Comparison of ENCODE assay signal across 8 cellular contexts in genomic region chrX:77900688-77901087, GRCh38. TPM values are rescaled to one million over a fixed set of nuclear protein-coding genes. Genes with fewer than 3 reads are reported as not detected.
DNase-seq lines count a peak whose midpoint lies in the region; ATAC-seq, FAIRE-seq and TF ChIP-seq lines count a peak whose summit lies in the region.

No MANE protein-coding gene starts in this region.

- H3K4me1 Mint-ChIP-seq in CD4-positive, alpha-beta T cell (ENCODE audit: low read depth) = peaks cover 28% of the 10 kb centered on the region
- H3K4me1 Mint-ChIP-seq in natural killer cell treated with Interleukin-12 subunit alpha and Interleukin-12 subunit beta and Interleukin-15 and Interleukin-18, amount 100 ng/mL, for 72 hours (ENCODE audit: low read depth in 2 of 2) = peaks cover 4 to 6% of the 10 kb centered on the region in 2 donors

- peak overlapping the region; percentile 95 for H3K4me3 ChIP-seq in NB4 (ENCODE audit: low read depth, low read length)
- H3K4me3 ChIP-seq in choroid plexus epithelial cell (ENCODE audit: low read depth, low read length) = peak overlapping the region; percentile 64

- FAIRE-seq in GM19239 (lab: Jason Lieb, UNC) = no peak

- peak overlapping the region; percentile 95 for H3K4me3 Mint-ChIP-seq in CD4-positive, alpha-beta T cell
- peak overlapping the region; percentile 98 for H3K4me3 Mint-ChIP-seq in natural killer cell treated with Interleukin-12 subunit alpha and Interleukin-12 subunit beta and Interleukin-15 and Interleukin-18, amount 100 ng/mL, for 72 hours

- H3K27ac ChIP-seq in CD4-positive, alpha-beta T cell (ENCODE audit: low read depth, low read length) = peak overlapping the region; percentile 80

- no peaks in the 10 kb centered on the region for H3K9me3 Mint-ChIP-seq in CD4-positive, alpha-beta T cell
- H3K9me3 Mint-ChIP-seq in natural killer cell treated with Interleukin-12 subunit alpha and Interleukin-12 subunit beta and Interleukin-15 and Interleukin-18, amount 100 ng/mL, for 72 hours = no peaks in the 10 kb centered on the region

- POLR2A ChIA-PET in CD4-positive, alpha-beta T cell (lab: Charles Lee) = interaction anchor here (1.3 to 3.0 kb wide), 4 partner anchors 10 to 1207 kb away, joined by 5 to 67 read pairs (median 12); partner anchors contain the start of genes ATP7A and ATRX

- TF ChIP-seq POLR2A in NB4 (IDR thresholded peaks at IDR 0.05; ENCODE audit: extremely low read depth, insufficient read length) = no peak

- H3K27me3 Mint-ChIP-seq in CD4-positive, alpha-beta T cell = no peaks in the 10 kb centered on the region
- no peaks in the 10 kb centered on the region for H3K27me3 Mint-ChIP-seq in natural killer cell treated with Interleukin-12 subunit alpha and Interleukin-12 subunit beta and Interleukin-15 and Interleukin-18, amount 100 ng/mL, for 72 hours

- no peaks in the 10 kb centered on the region for H3K27me3 ChIP-seq in CD4-positive, alpha-beta T cell (ENCODE audit: control insufficient read depth, insufficient read depth, low read length)

- no peak for TF ChIP-seq CTCF in CD4-positive, alpha-beta T cell (IDR thresholded peaks at IDR 0.05)
- TF ChIP-seq CTCF in NB4 (IDR thresholded peaks at IDR 0.05; ENCODE audit: low read depth, low read length) = no peak
- no peak for TF ChIP-seq CTCF in choroid plexus epithelial cell (conservative IDR thresholded peaks at IDR 0.05; ENCODE audit: low read depth, low read length)

- peak overlapping the region; percentile 99 for H3K27ac Mint-ChIP-seq in CD4-positive, alpha-beta T cell
- H3K27ac Mint-ChIP-seq in natural killer cell treated with Interleukin-12 subunit alpha and Interleukin-12 subunit beta and Interleukin-15 and Interleukin-18, amount 100 ng/mL, for 72 hours = peak overlapping the region; percentile 94 to 97

- no peak for DNase-seq in CD4-positive, alpha-beta T cell
- DNase-seq in NB4 (ENCODE audit: low read depth) = peak; percentile 48
- no peak for DNase-seq in choroid plexus epithelial cell (ENCODE audit: low read depth)
- no peak for DNase-seq in natural killer cell treated with Interleukin-12 subunit alpha and Interleukin-12 subunit beta and Interleukin-15 and Interleukin-18, amount 100 ng/mL, for 72 hours (ENCODE audit: low spot score)
- no peak for DNase-seq in stimulated activated CD4-positive, alpha-beta T cell treated with anti-CD3 and anti-CD28 coated beads, Interleukin-2, amount 100 ng/mL, for 24 hours
- DNase-seq in HuH-7 (ENCODE audit: low spot score) = no peak
- DNase-seq in activated CD4-positive, alpha-beta T cell treated with anti-CD3 and anti-CD28 coated beads, Interleukin-2, amount 50 U/mL, for 4 hours = no peak
- no peak for DNase-seq in GM19239 (ENCODE audit: insufficient read length, low spot score)

- no peaks in the 10 kb centered on the region for H3K9me3 ChIP-seq in CD4-positive, alpha-beta T cell (ENCODE audit: control insufficient read depth, low read length)

- peaks cover 36% of the 10 kb centered on the region for H3K36me3 Mint-ChIP-seq in CD4-positive, alpha-beta T cell (ENCODE audit: low read depth)
- no peaks in the 10 kb centered on the region for H3K36me3 Mint-ChIP-seq in natural killer cell treated with Interleukin-12 subunit alpha and Interleukin-12 subunit beta and Interleukin-15 and Interleukin-18, amount 100 ng/mL, for 72 hours

- CTCF ChIA-PET in CD4-positive, alpha-beta T cell (lab: Charles Lee) = interaction anchor here (3.4 to 3.5 kb wide), 2 partner anchors 9 to 124 kb away, joined by 17 to 30 read pairs; partner anchors contain the start of gene ATP7A

- intact Hi-C loops in CD4-positive, alpha-beta T cell (cut with DNase I, micrococcal nuclease) = loop anchor here in 1 of 2 experiments (5.0 to 10.0 kb wide), 2 partner anchors 207 to 424 kb away; partner anchors contain the start of gene CYSLTR1

- ATAC-seq in CD4-positive, alpha-beta T cell (ENCODE audit: poor library complexity) = no peak
- ATAC-seq in natural killer cell treated with Interleukin-12 subunit alpha and Interleukin-12 subunit beta and Interleukin-15 and Interleukin-18, amount 100 ng/mL, for 72 hours = no peak

RNA-seq across cellular contexts. Expression of gene COX7B, which starts 1.4 kb away (rescaled TPM):
- total RNA-seq in CD4-positive, alpha-beta T cell = 100 to 1,000 TPM; 106 to 117 TPM
- 100 to 1,000 TPM; 127 to 204 TPM for total RNA-seq in natural killer cell treated with Interleukin-12 subunit alpha and Interleukin-12 subunit beta and Interleukin-15 and Interleukin-18, amount 100 ng/mL, for 72 hours

RNA-seq across cellular contexts. Expression of gene MAGT1, which starts 5.5 kb away (rescaled TPM):
- 10 to 100 TPM; 29.9 to 31.0 TPM for total RNA-seq in CD4-positive, alpha-beta T cell
- total RNA-seq in natural killer cell treated with Interleukin-12 subunit alpha and Interleukin-12 subunit beta and Interleukin-15 and Interleukin-18, amount 100 ng/mL, for 72 hours = 10 to 100 TPM; 44.9 to 70.1 TPM

RNA-seq across cellular contexts. Expression of gene ATP7A, which starts 9.8 kb away (rescaled TPM):
- total RNA-seq in CD4-positive, alpha-beta T cell = 10 to 100 TPM; 12.1 to 12.8 TPM
- 10 to 100 TPM in 1 of 2 donors, 1 to 10 TPM in 1; 7.0 to 12.1 TPM for total RNA-seq in natural killer cell treated with Interleukin-12 subunit alpha and Interleukin-12 subunit beta and Interleukin-15 and Interleukin-18, amount 100 ng/mL, for 72 hours
